ENCODE assay signal across 9 cellular contexts in genomic region chr1:234604393-234604725, GRCh38. TPM values are rescaled to one million over a fixed set of nuclear protein-coding genes. Genes with fewer than 3 reads are reported as not detected.
DNase-seq lines count a peak whose midpoint lies in the region; ATAC-seq, FAIRE-seq and TF ChIP-seq lines count a peak whose summit lies in the region.
"Had no signal": no experiment of that assay in that cellular context is flagged by ENCODE, and none has a peak within 500 bp of the region (broad histone marks: within the 10 kb centered on the region; RNA-seq: fewer than 3 reads in every experiment).

No MANE protein-coding gene starts in this region.

- peaks cover 52% of the 10 kb centered on the region for H3K36me3 Mint-ChIP-seq in activated B cell treated with CpG ODN at 0.5 μM for 24 hours (ENCODE audit: low read depth)

- POLR2A ChIA-PET in activated B cell treated with CpG ODN at 0.5 μM for 24 hours (lab: Charles Lee): interaction anchor here (0.9 to 7.0 kb wide), 12 partner anchors 8 to 479 kb away, joined by 3 to 49 read pairs (median 4); partner anchors contain the start of gene TARBP1

- no peak for TF ChIP-seq EP300 in gastroesophageal sphincter (IDR thresholded peaks at IDR 0.05)

- H3K4me1 Mint-ChIP-seq in activated B cell treated with CpG ODN at 0.5 μM for 24 hours: peaks cover 82% of the 10 kb centered on the region

- in situ Hi-C loops in HAP-1 (cut with MboI; ENCODE audit: low sequenced_read_pairs): loop anchor here (10.0 kb wide), 1 partner anchor 120 kb away; no protein-coding TSS in a partner anchor

- peak overlapping the region; percentile 90 for H3K4me3 Mint-ChIP-seq in activated B cell treated with CpG ODN at 0.5 μM for 24 hours

- peaks cover 50% of the 10 kb centered on the region for H3K4me1 ChIP-seq in HAP-1
- H3K4me1 ChIP-seq in gastroesophageal sphincter: peaks cover 19 to 59% (median 29%) of the 10 kb centered on the region in 3 donors
- peaks cover 58 to 92% (median 83%) of the 10 kb centered on the region in 6 donors for H3K4me1 ChIP-seq in spleen

- DNase-seq in HAP-1 (ENCODE audit: low spot score in 2 of 2): no peak
- DNase-seq in activated B cell treated with CpG ODN at 0.5 μM for 24 hours: no peak
- no peak for DNase-seq in spleen
- no peak for DNase-seq in activated gamma-delta T cell (lab: John Stamatoyannopoulos, UW)
- no peak for DNase-seq in RKO (ENCODE audit: low spot score)
- no peak for DNase-seq in H54 (ENCODE audit: insufficient read length, low spot score)
- DNase-seq in kidney glomerular epithelial cell (lab: John Stamatoyannopoulos, UW): no peak
- DNase-seq: left colon had no signal

- CTCF ChIA-PET in activated B cell treated with CpG ODN at 0.5 μM for 24 hours (lab: Charles Lee): interaction anchor here (0.7 to 2.9 kb wide), 5 partner anchors 105 to 487 kb away, joined by 3 to 10 read pairs (median 3); no protein-coding TSS in a partner anchor

- TF ChIP-seq CTCF in activated B cell treated with CpG ODN at 0.5 μM for 24 hours (IDR thresholded peaks at IDR 0.05): no peak
- TF ChIP-seq CTCF in gastroesophageal sphincter (IDR thresholded peaks at IDR 0.05): no peak
- TF ChIP-seq CTCF in spleen (IDR thresholded peaks at IDR 0.05 in 8 of 11, conservative IDR thresholded peaks at IDR 0.05 in 3 of 11): no peak

- TF ChIP-seq POLR2A in gastroesophageal sphincter (IDR thresholded peaks at IDR 0.05) (no peak), spleen (IDR thresholded peaks at IDR 0.05) (no peak), H54 (IDR thresholded peaks at IDR 0.05; ENCODE audit: low read depth, low read length) (no peak)

- peak overlapping the region; percentile 97 for H3K27ac Mint-ChIP-seq in activated B cell treated with CpG ODN at 0.5 μM for 24 hours

- H3K9me3 Mint-ChIP-seq in activated B cell treated with CpG ODN at 0.5 μM for 24 hours: no peaks in the 10 kb centered on the region

- H3K27ac ChIP-seq in gastroesophageal sphincter (peak overlapping the region; percentile 95 to 100 (median 98)), spleen (peak overlapping the region; percentile 97 to 100 (median 100))

- no peak for FAIRE-seq in H54 (lab: Jason Lieb, UNC)

- no peaks in the 10 kb centered on the region for H3K27me3 ChIP-seq in HAP-1 (ENCODE audit: low read depth)
- no peaks in the 10 kb centered on the region for H3K27me3 ChIP-seq in gastroesophageal sphincter
- H3K27me3 ChIP-seq in spleen (replicated peaks in 1 of 7): no peaks in the 10 kb centered on the region

- peak overlapping the region; percentile 55 for H3K4me3 ChIP-seq in HAP-1
- H3K4me3 ChIP-seq in gastroesophageal sphincter: peak overlapping the region; percentile 82
- H3K4me3 ChIP-seq in spleen: peak overlapping the region in 7 of 8 donors; percentile 34 to 89 (median 66)

- peaks cover 45% of the 10 kb centered on the region for H3K36me3 ChIP-seq in HAP-1 (replicated peaks)
- peaks cover 0 to 14% of the 10 kb centered on the region in 2 donors for H3K36me3 ChIP-seq in gastroesophageal sphincter
- peaks cover 0 to 56% (median 9%) of the 10 kb centered on the region in 6 donors for H3K36me3 ChIP-seq in spleen

- H3K9me3 ChIP-seq in HAP-1 (no peaks in the 10 kb centered on the region), gastroesophageal sphincter (no peaks in the 10 kb centered on the region), spleen (no peaks in the 10 kb centered on the region)

- ATAC-seq in activated B cell treated with CpG ODN at 0.5 μM for 24 hours (ENCODE audit: low read depth) (no peak), gastroesophageal sphincter (no peak)

- no peaks in the 10 kb centered on the region for H3K27me3 Mint-ChIP-seq in activated B cell treated with CpG ODN at 0.5 μM for 24 hours

- intact Hi-C loops in activated B cell treated with CpG ODN at 0.5 μM for 24 hours (cut with micrococcal nuclease) (loop anchor here (5.0 to 10.0 kb wide), 5 partner anchors 127 to 1540 kb away; partner anchors contain the start of genes ARID4B, B3GALNT2, COA6 and GGPS1), spleen (cut with DNase I; ENCODE audit: low total_unique reads) (no loop called here)

RNA-seq across cellular contexts. Expression of gene IRF2BP2, which starts 5.6 kb away (rescaled TPM):
- total RNA-seq in activated B cell treated with CpG ODN at 0.5 μM for 24 hours (117 and 121 TPM in 2 replicates), gastroesophageal sphincter (100 to 1,000 TPM in 3 of 4 donors, 10 to 100 TPM in 1; 70.1 to 107 (median 104) TPM), spleen (100 to 1,000 TPM in 1 of 7 donors, 10 to 100 TPM in 6; 57.2 to 109 (median 63.5) TPM)
- 10 to 100 TPM; 39.1 to 55.5 (median 48.8) TPM for polyA plus RNA-seq in spleen
